Comparison of ENCODE assay signal across 2 cellular contexts in genomic region chr3:143352850-143353550, GRCh38.
TF ChIP-seq lines count a peak whose summit lies in the region.

No MANE protein-coding gene starts in this region.

TF ChIP-seq in GM23338, 12 proteins besides CTCF, POLR2A, EP300 and RAD21 (continued from another document):
- TF ChIP-seq, protein P1, sequence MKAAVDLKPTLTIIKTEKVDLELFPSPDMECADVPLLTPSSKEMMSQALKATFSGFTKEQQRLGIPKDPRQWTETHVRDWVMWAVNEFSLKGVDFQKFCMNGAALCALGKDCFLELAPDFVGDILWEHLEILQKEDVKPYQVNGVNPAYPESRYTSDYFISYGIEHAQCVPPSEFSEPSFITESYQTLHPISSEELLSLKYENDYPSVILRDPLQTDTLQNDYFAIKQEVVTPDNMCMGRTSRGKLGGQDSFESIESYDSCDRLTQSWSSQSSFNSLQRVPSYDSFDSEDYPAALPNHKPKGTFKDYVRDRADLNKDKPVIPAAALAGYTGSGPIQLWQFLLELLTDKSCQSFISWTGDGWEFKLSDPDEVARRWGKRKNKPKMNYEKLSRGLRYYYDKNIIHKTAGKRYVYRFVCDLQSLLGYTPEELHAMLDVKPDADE (IDR thresholded peaks at IDR 0.05), result no peak
- TF ChIP-seq CREB1 (CRISPR knock-in tag; IDR thresholded peaks at IDR 0.05; ENCODE audit: low read depth) (no peak), STAT1 (IDR thresholded peaks at IDR 0.05; ENCODE audit: unreplicated experiment) (no peak), REST (IDR thresholded peaks at IDR 0.05; ENCODE audit: unreplicated experiment) (no peak), NANOG (IDR thresholded peaks at IDR 0.05; ENCODE audit: borderline replicate concordance) (no peak), EZH2 (IDR thresholded peaks at IDR 0.05; ENCODE audit: low read depth, unreplicated experiment) (no peak)
- TF ChIP-seq, protein P2, sequence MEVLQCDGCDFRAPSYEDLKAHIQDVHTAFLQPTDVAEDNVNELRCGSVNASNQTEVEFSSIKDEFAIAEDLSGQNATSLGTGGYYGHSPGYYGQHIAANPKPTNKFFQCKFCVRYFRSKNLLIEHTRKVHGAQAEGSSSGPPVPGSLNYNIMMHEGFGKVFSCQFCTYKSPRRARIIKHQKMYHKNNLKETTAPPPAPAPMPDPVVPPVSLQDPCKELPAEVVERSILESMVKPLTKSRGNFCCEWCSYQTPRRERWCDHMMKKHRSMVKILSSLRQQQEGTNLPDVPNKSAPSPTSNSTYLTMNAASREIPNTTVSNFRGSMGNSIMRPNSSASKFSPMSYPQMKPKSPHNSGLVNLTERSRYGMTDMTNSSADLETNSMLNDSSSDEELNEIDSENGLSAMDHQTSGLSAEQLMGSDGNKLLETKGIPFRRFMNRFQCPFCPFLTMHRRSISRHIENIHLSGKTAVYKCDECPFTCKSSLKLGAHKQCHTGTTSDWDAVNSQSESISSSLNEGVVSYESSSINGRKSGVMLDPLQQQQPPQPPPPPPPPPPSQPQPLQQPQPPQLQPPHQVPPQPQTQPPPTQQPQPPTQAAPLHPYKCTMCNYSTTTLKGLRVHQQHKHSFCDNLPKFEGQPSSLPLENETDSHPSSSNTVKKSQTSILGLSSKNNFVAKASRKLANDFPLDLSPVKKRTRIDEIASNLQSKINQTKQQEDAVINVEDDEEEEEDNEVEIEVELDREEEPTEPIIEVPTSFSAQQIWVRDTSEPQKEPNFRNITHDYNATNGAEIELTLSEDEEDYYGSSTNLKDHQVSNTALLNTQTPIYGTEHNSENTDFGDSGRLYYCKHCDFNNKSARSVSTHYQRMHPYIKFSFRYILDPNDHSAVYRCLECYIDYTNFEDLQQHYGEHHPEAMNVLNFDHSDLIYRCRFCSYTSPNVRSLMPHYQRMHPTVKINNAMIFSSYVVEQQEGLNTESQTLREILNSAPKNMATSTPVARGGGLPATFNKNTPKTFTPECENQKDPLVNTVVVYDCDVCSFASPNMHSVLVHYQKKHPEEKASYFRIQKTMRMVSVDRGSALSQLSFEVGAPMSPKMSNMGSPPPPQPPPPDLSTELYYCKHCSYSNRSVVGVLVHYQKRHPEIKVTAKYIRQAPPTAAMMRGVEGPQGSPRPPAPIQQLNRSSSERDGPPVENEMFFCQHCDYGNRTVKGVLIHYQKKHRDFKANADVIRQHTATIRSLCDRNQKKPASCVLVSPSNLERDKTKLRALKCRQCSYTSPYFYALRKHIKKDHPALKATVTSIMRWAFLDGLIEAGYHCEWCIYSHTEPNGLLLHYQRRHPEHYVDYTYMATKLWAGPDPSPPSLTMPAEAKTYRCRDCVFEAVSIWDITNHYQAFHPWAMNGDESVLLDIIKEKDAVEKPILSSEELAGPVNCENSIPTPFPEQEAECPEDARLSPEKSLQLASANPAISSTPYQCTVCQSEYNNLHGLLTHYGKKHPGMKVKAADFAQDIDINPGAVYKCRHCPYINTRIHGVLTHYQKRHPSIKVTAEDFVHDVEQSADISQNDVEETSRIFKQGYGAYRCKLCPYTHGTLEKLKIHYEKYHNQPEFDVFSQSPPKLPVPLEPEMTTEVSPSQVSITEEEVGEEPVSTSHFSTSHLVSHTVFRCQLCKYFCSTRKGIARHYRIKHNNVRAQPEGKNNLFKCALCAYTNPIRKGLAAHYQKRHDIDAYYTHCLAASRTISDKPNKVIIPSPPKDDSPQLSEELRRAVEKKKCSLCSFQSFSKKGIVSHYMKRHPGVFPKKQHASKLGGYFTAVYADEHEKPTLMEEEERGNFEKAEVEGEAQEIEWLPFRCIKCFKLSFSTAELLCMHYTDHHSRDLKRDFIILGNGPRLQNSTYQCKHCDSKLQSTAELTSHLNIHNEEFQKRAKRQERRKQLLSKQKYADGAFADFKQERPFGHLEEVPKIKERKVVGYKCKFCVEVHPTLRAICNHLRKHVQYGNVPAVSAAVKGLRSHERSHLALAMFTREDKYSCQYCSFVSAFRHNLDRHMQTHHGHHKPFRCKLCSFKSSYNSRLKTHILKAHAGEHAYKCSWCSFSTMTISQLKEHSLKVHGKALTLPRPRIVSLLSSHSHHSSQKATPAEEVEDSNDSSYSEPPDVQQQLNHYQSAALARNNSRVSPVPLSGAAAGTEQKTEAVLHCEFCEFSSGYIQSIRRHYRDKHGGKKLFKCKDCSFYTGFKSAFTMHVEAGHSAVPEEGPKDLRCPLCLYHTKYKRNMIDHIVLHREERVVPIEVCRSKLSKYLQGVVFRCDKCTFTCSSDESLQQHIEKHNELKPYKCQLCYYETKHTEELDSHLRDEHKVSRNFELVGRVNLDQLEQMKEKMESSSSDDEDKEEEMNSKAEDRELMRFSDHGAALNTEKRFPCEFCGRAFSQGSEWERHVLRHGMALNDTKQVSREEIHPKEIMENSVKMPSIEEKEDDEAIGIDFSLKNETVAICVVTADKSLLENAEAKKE (CRISPR knock-in tag; IDR thresholded peaks at IDR 0.05), result no peak

TF ChIP-seq in endothelial cell of umbilical vein, 7 proteins besides CTCF, POLR2A, EP300 and RAD21 (continued from another document):
- TF ChIP-seq, protein P3, sequence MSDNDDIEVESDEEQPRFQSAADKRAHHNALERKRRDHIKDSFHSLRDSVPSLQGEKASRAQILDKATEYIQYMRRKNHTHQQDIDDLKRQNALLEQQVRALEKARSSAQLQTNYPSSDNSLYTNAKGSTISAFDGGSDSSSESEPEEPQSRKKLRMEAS (IDR thresholded peaks at IDR 0.05; ENCODE audit: insufficient read depth, insufficient read length), result no peak
